In genomic region chr2:8196311-8196710, GRCh38 we compare ENCODE assay signal across 22 cellular contexts.
"Had no signal": no experiment of that assay in that cellular context is flagged by ENCODE, and none has a peak within 500 bp of the region (broad histone marks: within the 10 kb centered on the region; RNA-seq: fewer than 3 reads in every experiment).

No MANE protein-coding gene starts in this region.

- H3K9me3 ChIP-seq: gastrocnemius medialis, left lung, mucosa of descending colon, prostate gland, right atrium auricular region, stomach, thyroid gland, vagina had no signal

- H3K27ac ChIP-seq: gastrocnemius medialis, left lung, prostate gland, right atrium auricular region, stomach, thyroid gland, vagina had no signal

- DNase-seq: dorsolateral prefrontal cortex; effector CD4-positive, alpha-beta T cell; gastrocnemius medialis; head of caudate nucleus; left cardiac atrium; left lung; mesenchymal stem cell; mucosa of descending colon; naive thymus-derived CD8-positive, alpha-beta T cell; nephron progenitor cell; nucleus accumbens; stimulated activated CD4-positive, alpha-beta T cell treated with anti-CD3 and anti-CD28 coated beads, Interleukin-2, amount 100 ng/mL, for 24 hours; stimulated activated CD4-positive, alpha-beta T cell treated with anti-CD3 and anti-CD28 coated beads, Interleukin-4, amount 100 ng/mL, for 24 hours; stimulated activated naive CD4-positive, alpha-beta T cell treated with Interleukin-2 at 50 U/mL for 16 hours; stomach; thyroid gland; trophoblast cell had no signal

- H3K36me3 ChIP-seq: gastrocnemius medialis, left lung, prostate gland, right atrium auricular region, stomach, thyroid gland, vagina had no signal

- H3K4me3 ChIP-seq: dorsolateral prefrontal cortex, gastrocnemius medialis, left lung, mucosa of descending colon, prostate gland, right atrium auricular region, stomach, thyroid gland, vagina had no signal

- H3K27me3 ChIP-seq: gastrocnemius medialis, left lung, right atrium auricular region, stomach, thyroid gland, vagina had no signal

- H3K4me1 ChIP-seq: gastrocnemius medialis, prostate gland, right atrium auricular region had no signal

- ATAC-seq: gastrocnemius medialis; left cardiac atrium; left lung; mucosa of descending colon; naive thymus-derived CD8-positive, alpha-beta T cell; sciatic nerve; stimulated activated effector memory CD8-positive, alpha-beta T cell treated with anti-CD3 and anti-CD28 coated beads, Interleukin-12 subunit alpha, Interleukin-12 subunit beta, amount 100 ng/mL, for 72 hours had no signal
